Comparison of ENCODE assay signal across 33 cellular contexts in genomic region chr20:34629904-34630303, GRCh38.
"Had no signal": no experiment of that assay in that cellular context is flagged by ENCODE, and none has a peak within 500 bp of the region (broad histone marks: within the 10 kb centered on the region; RNA-seq: fewer than 3 reads in every experiment).

No MANE protein-coding gene starts in this region.

- H3K27ac ChIP-seq: adrenal gland, RWPE1, SJCRH30, SK-N-MC had no signal

- H3K4me3 ChIP-seq: adrenal gland, K562, SJCRH30, SK-N-MC had no signal

- ATAC-seq: activated CD4-positive, alpha-beta T cell treated with anti-CD3 and anti-CD28 coated beads for 36 hours; activated CD4-positive, CD25-positive, alpha-beta regulatory T cell treated with anti-CD3 and anti-CD28 coated beads, Interleukin-2, amount 50 U/mL, for 24 hours; activated naive CD4-positive, alpha-beta T cell treated with anti-CD3 and anti-CD28 coated beads, Interleukin-2, amount 50 U/mL, for 72 hours; activated T-cell treated with anti-CD3 and anti-CD28 coated beads, Interleukin-2, amount 50 U/mL, for 4 hours; K562; PC-3; WTC11 had no signal

- DNase-seq: activated CD4-positive, alpha-beta memory T cell treated with anti-CD3 and anti-CD28 coated beads for 36 hours; activated CD4-positive, alpha-beta T cell treated with anti-CD3 and anti-CD28 coated beads for 36 hours; activated CD4-positive, alpha-beta T cell treated with anti-CD3 and anti-CD28 coated beads, Interleukin-2, amount 10 ng/mL, durations not matched to agents 7 days and 5 days; activated CD8-positive, alpha-beta memory T cell treated with anti-CD3 and anti-CD28 coated beads, Interleukin-2, amount 50 U/mL, for 4 hours; activated gamma-delta T cell treated with Interleukin-2 at 50 U/mL for 16 hours; activated naive CD4-positive, alpha-beta T cell treated with anti-CD3 and anti-CD28 coated beads for 36 hours; activated T-cell treated with anti-CD3 and anti-CD28 coated beads for 4 hours; activated T-cell treated with anti-CD3 and anti-CD28 coated beads, Interleukin-2, amount 50 U/mL, for 4 hours; adrenal gland; caudate nucleus; IMR-90; Karpas-422; NCI-H1105; NCI-H1417 treated with DMSO at 0.1 percent for 48 hours; NCI-H187 treated with DMSO at 0.1 percent for 48 hours; NCI-H2081; NCI-H2171 treated with DMSO at 0.1 percent for 48 hours; NCI-H2227 treated with DMSO at 0.1 percent for 48 hours; NCI-H446; NCI-H510A treated with DMSO at 0.1 percent for 48 hours; NCI-H526 treated with DMSO at 0.1 percent for 48 hours; NCI-H774; NK-92 treated with Interleukin-12 subunit alpha and Interleukin-12 subunit beta, amount 100 ng/mL, for 24 hours; PC-3; SHP77; SJCRH30; T1000 had no signal

- H3K9me3 ChIP-seq: adrenal gland, SJCRH30 had no signal

- H3K4me1 ChIP-seq: adrenal gland had no signal

- H3K27me3 ChIP-seq: adrenal gland, SJCRH30 had no signal
